ENCODE assay signal across 12 cellular contexts in genomic region chr20:1368448-1369199, GRCh38. TPM values are rescaled to one million over a fixed set of nuclear protein-coding genes. Genes with fewer than 3 reads are reported as not detected.
DNase-seq lines count a peak whose midpoint lies in the region; ATAC-seq, FAIRE-seq and TF ChIP-seq lines count a peak whose summit lies in the region.
"Had no signal": no experiment of that assay in that cellular context is flagged by ENCODE, and none has a peak within 500 bp of the region (broad histone marks: within the 10 kb centered on the region; RNA-seq: fewer than 3 reads in every experiment).

No MANE protein-coding gene starts in this region.

- H3K79me2 ChIP-seq in HepG2 (ENCODE audit: insufficient read depth, low read length), result peaks cover 6% of the 10 kb centered on the region

- TF ChIP-seq EP300 in HepG2 (IDR thresholded peaks at IDR 0.05; ENCODE audit: low read depth in 2 of 2, low read length in 2 of 2), result no peak
- no peak for TF ChIP-seq EP300 in HepG2 (CRISPR knock-in tag; IDR thresholded peaks at IDR 0.05; ENCODE audit: borderline replicate concordance)

- DNase-seq in HepG2 (ENCODE audit: low spot score) (no peak), right lobe of liver (no peak), adipocyte (ENCODE audit: low read depth) (peak; percentile 23), iris pigment epithelial cell (ENCODE audit: low read depth) (peak; percentile 82), uterus (peak in 1 of 2 donors; percentile 55), adrenal gland (no peak), NCI-H524 (lab: John Stamatoyannopoulos, UW) (no peak), NCI-H1417 (lab: John Stamatoyannopoulos, UW) (no peak)
- DNase-seq: activated B cell treated with CpG ODN at 0.5 μM for 24 hours; stimulated activated naive CD8-positive, alpha-beta T cell treated with anti-CD3 and anti-CD28 coated beads, Interleukin-15, Interleukin-2, amounts not matched to agents 100 U/mL and 50 U/mL, for 24 hours had no signal

- in situ Hi-C loops in HepG2 (cut with HindIII; ENCODE audit: extremely low pct_ligation_motif_present, low pct_unique_long_range_greater_than_20kb), result no loop called here

- no peak for FAIRE-seq in HepG2 (lab: Jason Lieb, UNC)

- H3K4me2 ChIP-seq in HepG2 (ENCODE audit: low read depth, low read length), result no peak overlapping the region
- H3K4me2 ChIP-seq: KMS-11 had no signal

- CTCF ChIA-PET in HepG2 (lab: Yijun Ruan, JAX; ENCODE audit: low intra/inter-chr PET ratio, low total read pairs), result no interaction called here

- no TSS peak for BruUV-seq in HepG2 (replicated peaks; lab: Mats Ljungman, UMichigan)

- H3K36me3 ChIP-seq in HepG2 (replicated peaks in 1 of 2; ENCODE audit: control insufficient read depth in 1 of 2, insufficient read depth in 2 of 2, low read length in 2 of 2) (peaks cover 18 to 59% of the 10 kb centered on the region in 2 experiments), right lobe of liver (peaks cover 0 to 11% (median 5%) of the 10 kb centered on the region in 4 donors), adipocyte (ENCODE audit: control insufficient read depth, insufficient read depth, low read length, severe bottlenecking) (peaks cover 49% of the 10 kb centered on the region), uterus (no peaks in the 10 kb centered on the region), adrenal gland (replicated peaks in 1 of 2) (peaks cover 0 to 34% of the 10 kb centered on the region in 2 donors)

- H2AFZ ChIP-seq in HepG2 (ENCODE audit: low read length), result no peak overlapping the region

- H3K27me3 ChIP-seq in HepG2 (ENCODE audit: control insufficient read depth in 1 of 2, insufficient read depth in 2 of 2, low read length in 2 of 2), result no peaks in the 10 kb centered on the region
- no peaks in the 10 kb centered on the region for H3K27me3 ChIP-seq in right lobe of liver
- no peaks in the 10 kb centered on the region for H3K27me3 ChIP-seq in adipocyte (replicated peaks; ENCODE audit: control insufficient read depth, insufficient read depth, low read length)
- no peaks in the 10 kb centered on the region for H3K27me3 ChIP-seq in uterus
- no peaks in the 10 kb centered on the region for H3K27me3 ChIP-seq in adrenal gland

- peaks cover 12% of the 10 kb centered on the region for H4K20me1 ChIP-seq in HepG2 (ENCODE audit: insufficient read depth, low read length)

- POLR2A ChIA-PET in HepG2 (lab: Yijun Ruan, JAX), result no interaction called here

- H3K4me1 ChIP-seq in HepG2 (ENCODE audit: insufficient read depth, low read length) (peaks cover 5% of the 10 kb centered on the region; the same call in 1 of the 2 replicates), right lobe of liver (peaks cover 0 to 6% (median 0%) of the 10 kb centered on the region in 4 donors), adipocyte (ENCODE audit: control insufficient read depth, insufficient read depth, low read length) (peaks cover 38% of the 10 kb centered on the region), uterus (peaks cover 0 to 5% of the 10 kb centered on the region in 2 donors), adrenal gland (replicated peaks in 1 of 2) (peaks cover 23 to 33% of the 10 kb centered on the region in 2 donors)

- TF ChIP-seq POLR2A in HepG2 (IDR thresholded peaks at IDR 0.05; ENCODE audit: insufficient read depth in 1 of 2, low read depth in 2 of 2, low read length in 2 of 2) (no peak), right lobe of liver (IDR thresholded peaks at IDR 0.05) (no peak), uterus (IDR thresholded peaks at IDR 0.05) (no peak), adrenal gland (IDR thresholded peaks at IDR 0.05) (no peak)

- no peak for TF ChIP-seq RAD21 in HepG2 (CRISPR knock-in tag; IDR thresholded peaks at IDR 0.05)

- ATAC-seq in HepG2, result no peak
- no peak for ATAC-seq in right lobe of liver
- ATAC-seq: natural killer cell treated with Interleukin-12 subunit alpha and Interleukin-12 subunit beta and Interleukin-15 and Interleukin-18, amount 100 ng/mL, for 72 hours; stimulated activated naive CD8-positive, alpha-beta T cell treated with anti-CD3 and anti-CD28 coated beads, Interleukin-15, Interleukin-2, amounts not matched to agents 100 U/mL and 50 U/mL, for 24 hours had no signal

- H3K9me3 ChIP-seq in HepG2 (ENCODE audit: low read length), result no peaks in the 10 kb centered on the region
- no peaks in the 10 kb centered on the region for H3K9me3 ChIP-seq in right lobe of liver
- H3K9me3 ChIP-seq in adipocyte (ENCODE audit: control insufficient read depth, low read length), result no peaks in the 10 kb centered on the region
- no peaks in the 10 kb centered on the region for H3K9me3 ChIP-seq in uterus
- no peaks in the 10 kb centered on the region for H3K9me3 ChIP-seq in adrenal gland (replicated peaks in 1 of 3)

- whole genome bisulfite sequencing in HepG2 (ENCODE audit: low lambda C conversion rate), result 97% methylated on average over 7 of the region's 7 CpGs
- 83% methylated on average over 7 of the region's 7 CpGs for WGBS in right lobe of liver (ENCODE audit: insufficient coverage, low coverage, low lambda C conversion rate, missing lambda C conversion rate)
- WGBS in adrenal gland, 4 donors, result 61 to 70% (median 64%) methylated on average over 7 of the region's 7 CpGs

- H3K4me3 ChIP-seq in HepG2 (replicated peaks in 1 of 3; ENCODE audit: insufficient read depth in 1 of 3, low read depth in 2 of 3, low read length in 3 of 3), result no peak overlapping the region
- H3K4me3 ChIP-seq in right lobe of liver, result no peak overlapping the region
- H3K4me3 ChIP-seq in adipocyte (ENCODE audit: low read length), result no peak overlapping the region
- no peak overlapping the region for H3K4me3 ChIP-seq in uterus
- H3K4me3 ChIP-seq in adrenal gland, result no peak overlapping the region

- no peak for TF ChIP-seq CTCF in HepG2 (CRISPR knock-in tag; IDR thresholded peaks at IDR 0.05)
- TF ChIP-seq CTCF in right lobe of liver (IDR thresholded peaks at IDR 0.05), result no peak
- peak in 2 of 4 experiments; percentile 17 to 27 for TF ChIP-seq CTCF in uterus (IDR thresholded peaks at IDR 0.05)
- no peak for TF ChIP-seq CTCF in adrenal gland (IDR thresholded peaks at IDR 0.05)

- intact Hi-C loops in HepG2 (cut with micrococcal nuclease; ENCODE audit: unreplicated experiment), result no loop called here
- intact Hi-C loops in right lobe of liver (cut with DNase I), result no loop called here
- intact Hi-C loops in uterus (cut with DNase I; ENCODE audit: low total_unique reads), result no loop called here
- intact Hi-C loops in adrenal gland (cut with DNase I), result no loop called here

- H3K27ac ChIP-seq in HepG2 (ENCODE audit: extremely low read length, insufficient read depth, low read length), result no peak overlapping the region
- no peak overlapping the region for H3K27ac ChIP-seq in right lobe of liver
- H3K27ac ChIP-seq in uterus, result peak overlapping the region; percentile 62 to 72
- H3K27ac ChIP-seq in adrenal gland, result peak overlapping the region in 1 of 5 donors; percentile 21
- H3K27ac ChIP-seq: KMS-11 had no signal

- H3K9ac ChIP-seq in HepG2 (ENCODE audit: insufficient read depth, low read depth, low read length), result no peak overlapping the region
- H3K9ac ChIP-seq in adipocyte (ENCODE audit: low read length), result peak overlapping the region; percentile 19
- H3K9ac ChIP-seq: KMS-11 had no signal

RNA-seq across cellular contexts. Expression of gene FKBP1A, which starts 24.2 kb away (rescaled TPM):
- 119 and 188 TPM in 2 replicates for total RNA-seq in HepG2 (2016; rRNA removed; fragmentation: Illumina TruSeq; extraction: Trizol)
- total RNA-seq in HepG2 (2016; cell fraction: cytosol; rRNA removed; fragmentation: Illumina TruSeq; extraction: Trizol; ENCODE audit: low read depth), result 32.5 and 44.9 TPM in 2 replicates
- 120 and 187 TPM in 2 replicates for total RNA-seq in HepG2 (2016; cell fraction: insoluble cytoplasmic fraction; rRNA removed; fragmentation: Illumina TruSeq; extraction: Trizol)
- total RNA-seq in HepG2 (2016; cell fraction: membrane; rRNA removed; fragmentation: Illumina TruSeq; extraction: Trizol), result 119 and 132 TPM in 2 replicates
- total RNA-seq in HepG2 (2016; cell fraction: nucleus; rRNA removed; fragmentation: Illumina TruSeq; extraction: Trizol), result 70.0 and 93.2 TPM in 2 replicates
- 436 and 468 TPM in 2 replicates for polyA plus RNA-seq in HepG2 (2011; rRNA removed)
- polyA plus RNA-seq in HepG2 (2011; cell fraction: cytosol; rRNA removed), result 445 and 560 TPM in 2 replicates
- polyA plus RNA-seq in HepG2 (2011; cell fraction: nucleus; rRNA removed), result 139 and 210 TPM in 2 replicates
- 286 and 329 TPM in 2 replicates for polyA plus RNA-seq in HepG2 (2012)
- 115 and 137 TPM in 2 replicates for polyA plus RNA-seq in HepG2 (2016; cell fraction: cytosol; fragmentation: Illumina TruSeq; extraction: Trizol; ENCODE audit: low read depth)
- 594 and 645 TPM in 2 replicates for polyA plus RNA-seq in HepG2 (2016; cell fraction: insoluble cytoplasmic fraction; fragmentation: Illumina TruSeq; extraction: Trizol; ENCODE audit: low read depth)
- polyA plus RNA-seq in HepG2 (2016; cell fraction: membrane; fragmentation: Illumina TruSeq; extraction: Trizol; ENCODE audit: low read depth), result 321 and 333 TPM in 2 replicates
- 249 and 270 TPM in 2 replicates for polyA plus RNA-seq in HepG2 (2016; cell fraction: nucleus; fragmentation: Illumina TruSeq; extraction: Trizol; ENCODE audit: insufficient read depth, low read depth)
- 241 and 466 TPM in 2 replicates for polyA minus RNA-seq in HepG2 (2011; rRNA and poly(A)+ RNA removed; ENCODE audit: low replicate concordance)
- polyA minus RNA-seq in HepG2 (2011; cell fraction: cytosol; rRNA and poly(A)+ RNA removed), result 119 and 130 TPM in 2 replicates
- 63.7 and 102 TPM in 2 replicates for polyA minus RNA-seq in HepG2 (2011; cell fraction: nucleus; rRNA and poly(A)+ RNA removed)
- total RNA-seq in right lobe of liver, result 10 to 100 TPM; 56.9 to 86.9 (median 63.4) TPM
- 100 to 1,000 TPM in 3 of 4 donors, 10 to 100 TPM in 1; 99.5 to 253 (median 206) TPM for total RNA-seq in uterus
- total RNA-seq in adrenal gland, result 100 to 1,000 TPM in 6 of 8 donors, 10 to 100 TPM in 2; 51.7 to 571 (median 151) TPM
- polyA plus RNA-seq in adrenal gland, result 100 to 1,000 TPM; 111 to 917 (median 149) TPM

RNA-seq across cellular contexts. Expression of gene SDCBP2, which starts 39.7 kb away (rescaled TPM):
- total RNA-seq in HepG2 (2016; rRNA removed; fragmentation: Illumina TruSeq; extraction: Trizol) (0.87 and 1.2 TPM in 2 replicates), right lobe of liver (10 to 100 TPM in 3 of 6 experiments, 1 to 10 TPM in 3; 2.0 to 43.3 (median 16.6) TPM), uterus (1 to 10 TPM in 3 of 4 donors, under 1 TPM in 1; 0.26 to 9.1 (median 5.5) TPM), adrenal gland (1 to 10 TPM in 6 of 8 donors, under 1 TPM in 2; 0.43 to 7.6 (median 2.3) TPM)
- 0.79 and 0.91 TPM in 2 replicates for total RNA-seq in HepG2 (2016; cell fraction: cytosol; rRNA removed; fragmentation: Illumina TruSeq; extraction: Trizol; ENCODE audit: low read depth)
- total RNA-seq in HepG2 (2016; cell fraction: insoluble cytoplasmic fraction; rRNA removed; fragmentation: Illumina TruSeq; extraction: Trizol), result 0.89 and 1.1 TPM in 2 replicates
- total RNA-seq in HepG2 (2016; cell fraction: membrane; rRNA removed; fragmentation: Illumina TruSeq; extraction: Trizol), result 0.48 and 0.93 TPM in 2 replicates
- 0.66 and 0.81 TPM in 2 replicates for total RNA-seq in HepG2 (2016; cell fraction: nucleus; rRNA removed; fragmentation: Illumina TruSeq; extraction: Trizol)
- polyA plus RNA-seq in HepG2 (2011; rRNA removed) (2.4 and 2.9 TPM in 2 replicates), adrenal gland (1 to 10 TPM; 2.4 to 3.8 (median 3.0) TPM)
- polyA plus RNA-seq in HepG2 (2011; cell fraction: cytosol; rRNA removed), result 2.5 and 3.1 TPM in 2 replicates
- polyA plus RNA-seq in HepG2 (2011; cell fraction: nucleus; rRNA removed), result 6.1 and 6.2 TPM in 2 replicates
- polyA plus RNA-seq in HepG2 (2012), result 2.1 and 4.3 TPM in 2 replicates
- 0.62 and 0.94 TPM in 2 replicates for polyA plus RNA-seq in HepG2 (2016; cell fraction: cytosol; fragmentation: Illumina TruSeq; extraction: Trizol; ENCODE audit: low read depth)
- polyA plus RNA-seq in HepG2 (2016; cell fraction: insoluble cytoplasmic fraction; fragmentation: Illumina TruSeq; extraction: Trizol; ENCODE audit: low read depth), result 0.67 and 0.96 TPM in 2 replicates
- polyA plus RNA-seq in HepG2 (2016; cell fraction: membrane; fragmentation: Illumina TruSeq; extraction: Trizol; ENCODE audit: low read depth), result 0.65 and 0.68 TPM in 2 replicates
- 1.5 and 1.6 TPM in 2 replicates for polyA plus RNA-seq in HepG2 (2016; cell fraction: nucleus; fragmentation: Illumina TruSeq; extraction: Trizol; ENCODE audit: insufficient read depth, low read depth)
- 0.42 and 0.92 TPM in 2 replicates for polyA minus RNA-seq in HepG2 (2011; rRNA and poly(A)+ RNA removed; ENCODE audit: low replicate concordance)
- polyA minus RNA-seq in HepG2 (2011; cell fraction: cytosol; rRNA and poly(A)+ RNA removed), result 0.62 and 0.89 TPM in 2 replicates
- polyA minus RNA-seq in HepG2 (2011; cell fraction: nucleus; rRNA and poly(A)+ RNA removed), result 0.37 and 0.64 TPM in 2 replicates

Comparison
In these comparisons a context has a peak if more than half of its experiments do, and no peak if none do; other contexts are left out.
1. DNase-seq: peak in adipocyte (single experiment) and iris pigment epithelial cell (single experiment); none in HepG2 (single experiment), right lobe of liver (0 of 3), adrenal gland (0 of 7), NCI-H524 (0 of 2) and NCI-H1417 (0 of 3).
2. H3K27ac ChIP-seq: peak in uterus (2 of 2); none in HepG2 (single experiment) and right lobe of liver (0 of 3).